ENCODE assay signal across 1 cellular context in the genomic region with DNA sequence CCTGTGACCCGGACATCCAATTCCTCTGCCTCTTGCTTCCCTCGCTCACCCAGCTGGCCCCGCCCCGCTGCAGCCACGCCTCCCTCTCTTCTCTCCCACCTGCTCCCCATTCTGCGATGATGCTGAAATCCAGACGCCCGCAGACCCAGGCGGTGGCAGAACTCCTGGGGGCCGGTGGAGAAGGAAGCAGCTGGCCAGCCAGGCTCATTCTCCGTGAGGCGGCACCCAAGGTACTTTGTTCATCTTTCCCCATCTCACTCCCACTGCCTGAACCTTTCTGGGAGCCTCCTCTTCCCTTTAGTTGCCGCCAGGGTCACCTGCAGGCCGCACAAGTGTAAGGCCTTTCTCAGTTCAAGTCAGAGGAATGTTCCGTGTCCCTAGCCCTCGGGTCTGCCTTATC.
TF ChIP-seq lines count a peak whose summit lies in the region.

No MANE protein-coding gene starts in this region.

TF ChIP-seq in H1, 55 proteins besides CTCF, POLR2A, EP300 and RAD21 (continued from another document):
- TF ChIP-seq CBX5 (IDR thresholded peaks at IDR 0.05; ENCODE audit: low read depth, low read length) (no peak), CTBP2 (IDR thresholded peaks at IDR 0.05; ENCODE audit: borderline replicate concordance, insufficient read depth, insufficient read length, low read length) (peak; percentile 28), SIRT6 (IDR thresholded peaks at IDR 0.05; ENCODE audit: low read length) (no peak), SP1 (IDR thresholded peaks at IDR 0.05; ENCODE audit: low read depth, low read length) (no peak), TAF1 (IDR thresholded peaks at IDR 0.05; ENCODE audit: low read depth, low read length) (no peak; the same call in 1 of the 2 replicates), PHF8 (conservative IDR thresholded peaks at IDR 0.05; ENCODE audit: low read depth, low read length) (no peak), SP4 (IDR thresholded peaks at IDR 0.05; ENCODE audit: low read length) (no peak), BCL11A (IDR thresholded peaks at IDR 0.05; ENCODE audit: low read depth in 2 of 2, low read length in 2 of 2) (no peak), HDAC2 (IDR thresholded peaks at IDR 0.05; ENCODE audit: borderline replicate concordance in 1 of 2, low read depth in 2 of 2, low read length in 2 of 2) (no peak), BRCA1 (IDR thresholded peaks at IDR 0.05; ENCODE audit: low read depth, low read length) (no peak), GABPA (IDR thresholded peaks at IDR 0.05; ENCODE audit: borderline replicate concordance, insufficient read depth, low read length) (no peak), KDM5A (IDR thresholded peaks at IDR 0.05; ENCODE audit: low read length) (no peak), TAF7 (optimal IDR thresholded peaks at IDR 0.05; ENCODE audit: borderline replicate concordance, low read depth, low read length) (no peak)
- TF ChIP-seq, protein P1, sequence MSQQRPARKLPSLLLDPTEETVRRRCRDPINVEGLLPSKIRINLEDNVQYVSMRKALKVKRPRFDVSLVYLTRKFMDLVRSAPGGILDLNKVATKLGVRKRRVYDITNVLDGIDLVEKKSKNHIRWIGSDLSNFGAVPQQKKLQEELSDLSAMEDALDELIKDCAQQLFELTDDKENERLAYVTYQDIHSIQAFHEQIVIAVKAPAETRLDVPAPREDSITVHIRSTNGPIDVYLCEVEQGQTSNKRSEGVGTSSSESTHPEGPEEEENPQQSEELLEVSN (IDR thresholded peaks at IDR 0.05): peak; percentile 87
- TF ChIP-seq, protein P2, sequence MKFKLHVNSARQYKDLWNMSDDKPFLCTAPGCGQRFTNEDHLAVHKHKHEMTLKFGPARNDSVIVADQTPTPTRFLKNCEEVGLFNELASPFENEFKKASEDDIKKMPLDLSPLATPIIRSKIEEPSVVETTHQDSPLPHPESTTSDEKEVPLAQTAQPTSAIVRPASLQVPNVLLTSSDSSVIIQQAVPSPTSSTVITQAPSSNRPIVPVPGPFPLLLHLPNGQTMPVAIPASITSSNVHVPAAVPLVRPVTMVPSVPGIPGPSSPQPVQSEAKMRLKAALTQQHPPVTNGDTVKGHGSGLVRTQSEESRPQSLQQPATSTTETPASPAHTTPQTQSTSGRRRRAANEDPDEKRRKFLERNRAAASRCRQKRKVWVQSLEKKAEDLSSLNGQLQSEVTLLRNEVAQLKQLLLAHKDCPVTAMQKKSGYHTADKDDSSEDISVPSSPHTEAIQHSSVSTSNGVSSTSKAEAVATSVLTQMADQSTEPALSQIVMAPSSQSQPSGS (IDR thresholded peaks at IDR 0.05; ENCODE audit: low read length): no peak
- TF ChIP-seq, protein P3, sequence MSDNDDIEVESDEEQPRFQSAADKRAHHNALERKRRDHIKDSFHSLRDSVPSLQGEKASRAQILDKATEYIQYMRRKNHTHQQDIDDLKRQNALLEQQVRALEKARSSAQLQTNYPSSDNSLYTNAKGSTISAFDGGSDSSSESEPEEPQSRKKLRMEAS (IDR thresholded peaks at IDR 0.05): peak; percentile 87
- TF ChIP-seq, protein P4, sequence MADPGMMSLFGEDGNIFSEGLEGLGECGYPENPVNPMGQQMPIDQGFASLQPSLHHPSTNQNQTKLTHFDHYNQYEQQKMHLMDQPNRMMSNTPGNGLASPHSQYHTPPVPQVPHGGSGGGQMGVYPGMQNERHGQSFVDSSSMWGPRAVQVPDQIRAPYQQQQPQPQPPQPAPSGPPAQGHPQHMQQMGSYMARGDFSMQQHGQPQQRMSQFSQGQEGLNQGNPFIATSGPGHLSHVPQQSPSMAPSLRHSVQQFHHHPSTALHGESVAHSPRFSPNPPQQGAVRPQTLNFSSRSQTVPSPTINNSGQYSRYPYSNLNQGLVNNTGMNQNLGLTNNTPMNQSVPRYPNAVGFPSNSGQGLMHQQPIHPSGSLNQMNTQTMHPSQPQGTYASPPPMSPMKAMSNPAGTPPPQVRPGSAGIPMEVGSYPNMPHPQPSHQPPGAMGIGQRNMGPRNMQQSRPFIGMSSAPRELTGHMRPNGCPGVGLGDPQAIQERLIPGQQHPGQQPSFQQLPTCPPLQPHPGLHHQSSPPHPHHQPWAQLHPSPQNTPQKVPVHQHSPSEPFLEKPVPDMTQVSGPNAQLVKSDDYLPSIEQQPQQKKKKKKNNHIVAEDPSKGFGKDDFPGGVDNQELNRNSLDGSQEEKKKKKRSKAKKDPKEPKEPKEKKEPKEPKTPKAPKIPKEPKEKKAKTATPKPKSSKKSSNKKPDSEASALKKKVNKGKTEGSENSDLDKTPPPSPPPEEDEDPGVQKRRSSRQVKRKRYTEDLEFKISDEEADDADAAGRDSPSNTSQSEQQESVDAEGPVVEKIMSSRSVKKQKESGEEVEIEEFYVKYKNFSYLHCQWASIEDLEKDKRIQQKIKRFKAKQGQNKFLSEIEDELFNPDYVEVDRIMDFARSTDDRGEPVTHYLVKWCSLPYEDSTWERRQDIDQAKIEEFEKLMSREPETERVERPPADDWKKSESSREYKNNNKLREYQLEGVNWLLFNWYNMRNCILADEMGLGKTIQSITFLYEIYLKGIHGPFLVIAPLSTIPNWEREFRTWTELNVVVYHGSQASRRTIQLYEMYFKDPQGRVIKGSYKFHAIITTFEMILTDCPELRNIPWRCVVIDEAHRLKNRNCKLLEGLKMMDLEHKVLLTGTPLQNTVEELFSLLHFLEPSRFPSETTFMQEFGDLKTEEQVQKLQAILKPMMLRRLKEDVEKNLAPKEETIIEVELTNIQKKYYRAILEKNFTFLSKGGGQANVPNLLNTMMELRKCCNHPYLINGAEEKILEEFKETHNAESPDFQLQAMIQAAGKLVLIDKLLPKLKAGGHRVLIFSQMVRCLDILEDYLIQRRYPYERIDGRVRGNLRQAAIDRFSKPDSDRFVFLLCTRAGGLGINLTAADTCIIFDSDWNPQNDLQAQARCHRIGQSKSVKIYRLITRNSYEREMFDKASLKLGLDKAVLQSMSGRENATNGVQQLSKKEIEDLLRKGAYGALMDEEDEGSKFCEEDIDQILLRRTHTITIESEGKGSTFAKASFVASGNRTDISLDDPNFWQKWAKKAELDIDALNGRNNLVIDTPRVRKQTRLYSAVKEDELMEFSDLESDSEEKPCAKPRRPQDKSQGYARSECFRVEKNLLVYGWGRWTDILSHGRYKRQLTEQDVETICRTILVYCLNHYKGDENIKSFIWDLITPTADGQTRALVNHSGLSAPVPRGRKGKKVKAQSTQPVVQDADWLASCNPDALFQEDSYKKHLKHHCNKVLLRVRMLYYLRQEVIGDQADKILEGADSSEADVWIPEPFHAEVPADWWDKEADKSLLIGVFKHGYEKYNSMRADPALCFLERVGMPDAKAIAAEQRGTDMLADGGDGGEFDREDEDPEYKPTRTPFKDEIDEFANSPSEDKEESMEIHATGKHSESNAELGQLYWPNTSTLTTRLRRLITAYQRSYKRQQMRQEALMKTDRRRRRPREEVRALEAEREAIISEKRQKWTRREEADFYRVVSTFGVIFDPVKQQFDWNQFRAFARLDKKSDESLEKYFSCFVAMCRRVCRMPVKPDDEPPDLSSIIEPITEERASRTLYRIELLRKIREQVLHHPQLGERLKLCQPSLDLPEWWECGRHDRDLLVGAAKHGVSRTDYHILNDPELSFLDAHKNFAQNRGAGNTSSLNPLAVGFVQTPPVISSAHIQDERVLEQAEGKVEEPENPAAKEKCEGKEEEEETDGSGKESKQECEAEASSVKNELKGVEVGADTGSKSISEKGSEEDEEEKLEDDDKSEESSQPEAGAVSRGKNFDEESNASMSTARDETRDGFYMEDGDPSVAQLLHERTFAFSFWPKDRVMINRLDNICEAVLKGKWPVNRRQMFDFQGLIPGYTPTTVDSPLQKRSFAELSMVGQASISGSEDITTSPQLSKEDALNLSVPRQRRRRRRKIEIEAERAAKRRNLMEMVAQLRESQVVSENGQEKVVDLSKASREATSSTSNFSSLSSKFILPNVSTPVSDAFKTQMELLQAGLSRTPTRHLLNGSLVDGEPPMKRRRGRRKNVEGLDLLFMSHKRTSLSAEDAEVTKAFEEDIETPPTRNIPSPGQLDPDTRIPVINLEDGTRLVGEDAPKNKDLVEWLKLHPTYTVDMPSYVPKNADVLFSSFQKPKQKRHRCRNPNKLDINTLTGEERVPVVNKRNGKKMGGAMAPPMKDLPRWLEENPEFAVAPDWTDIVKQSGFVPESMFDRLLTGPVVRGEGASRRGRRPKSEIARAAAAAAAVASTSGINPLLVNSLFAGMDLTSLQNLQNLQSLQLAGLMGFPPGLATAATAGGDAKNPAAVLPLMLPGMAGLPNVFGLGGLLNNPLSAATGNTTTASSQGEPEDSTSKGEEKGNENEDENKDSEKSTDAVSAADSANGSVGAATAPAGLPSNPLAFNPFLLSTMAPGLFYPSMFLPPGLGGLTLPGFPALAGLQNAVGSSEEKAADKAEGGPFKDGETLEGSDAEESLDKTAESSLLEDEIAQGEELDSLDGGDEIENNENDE (IDR thresholded peaks at IDR 0.05; ENCODE audit: insufficient replicate concordance, low read length): no peak
TF ChIP-seq in H1: peak in this region for 4.
